Comparison of ENCODE assay signal across 22 cellular contexts in genomic region chr12:131555197-131555820, GRCh38.
A peak's percentile ranks its signal among the peaks of the same experiment; 100 is the strongest.
DNase-seq lines count a peak whose midpoint lies in the region; ATAC-seq, FAIRE-seq and TF ChIP-seq lines count a peak whose summit lies in the region.
"Had no signal": no experiment of that assay in that cellular context is flagged by ENCODE, and none has a peak within 500 bp of the region (broad histone marks: within the 10 kb centered on the region; RNA-seq: fewer than 3 reads in every experiment).

No MANE protein-coding gene starts in this region.

- H3K27me3 ChIP-seq in NT2/D1 (ENCODE audit: insufficient read depth, insufficient read length) (no peaks in the 10 kb centered on the region), H1 (replicated peaks in 1 of 4; ENCODE audit: control insufficient read depth in 3 of 4, extremely low read depth in 1 of 4, insufficient read depth in 3 of 4, low read length in 3 of 4) (no peaks in the 10 kb centered on the region; a peak in 1 of 7 replicates), right cardiac atrium (ENCODE audit: control insufficient read depth, insufficient read depth) (no peaks in the 10 kb centered on the region)
- H3K27me3 ChIP-seq: BLaER1 treated with 17β-estradiol and CSF1 and Interleukin-3, amounts not matched to agents 10 nM and 100 nM had no signal

- no peak overlapping the region for H3K14ac ChIP-seq in H1 (ENCODE audit: insufficient read length)

- H4K8ac ChIP-seq in H1 (ENCODE audit: extremely low read depth, insufficient read depth, low read length) = no peak overlapping the region; the same call in 1 of the 2 replicates

- no peak overlapping the region for H3K27ac ChIP-seq in H1 (ENCODE audit: low read depth, low read length)
- H3K27ac ChIP-seq in right cardiac atrium (ENCODE audit: low read length) = no peak overlapping the region
- H3K27ac ChIP-seq: A549; BLaER1 treated with 17β-estradiol and CSF1 and Interleukin-3, amounts not matched to agents 10 nM and 100 nM had no signal

- H3K4me3 ChIP-seq in NT2/D1 (ENCODE audit: insufficient read length, low read depth) (no peak overlapping the region), H1 (ENCODE audit: extremely low read depth in 1 of 4, insufficient read depth in 2 of 4, low read depth in 3 of 4, low read length in 4 of 4) (no peak overlapping the region), right cardiac atrium (ENCODE audit: low read length) (no peak overlapping the region)
- H3K4me3 ChIP-seq: A549; BLaER1 treated with 17β-estradiol and CSF1 and Interleukin-3, amounts not matched to agents 10 nM and 100 nM had no signal

- H3K79me1 ChIP-seq in H1 (ENCODE audit: low read depth, low read length) = no peaks in the 10 kb centered on the region

- H3K4ac ChIP-seq in H1 (replicated peaks; ENCODE audit: insufficient read length, low read depth, low read length) = no peak overlapping the region

- H3K23ac ChIP-seq in H1 (ENCODE audit: insufficient read length) = no peak overlapping the region

- H2BK120ac ChIP-seq in H1 (replicated peaks; ENCODE audit: low read depth, low read length) = no peak overlapping the region

- peaks cover 29% of the 10 kb centered on the region for H3K4me1 ChIP-seq in NT2/D1 (ENCODE audit: insufficient read depth, insufficient read length)
- H3K4me1 ChIP-seq in H1 (replicated peaks in 1 of 4; ENCODE audit: control insufficient read depth in 3 of 4, insufficient read depth in 4 of 4, low read length in 3 of 4) = peaks cover 4 to 10% (median 5%) of the 10 kb centered on the region in 4 experiments; a peak in 5 of 7 replicates
- no peaks in the 10 kb centered on the region for H3K4me1 ChIP-seq in right cardiac atrium (ENCODE audit: control insufficient read depth, insufficient read depth, low read length)
- H3K4me1 ChIP-seq: A549 had no signal

- no peak overlapping the region for H4K91ac ChIP-seq in H1 (replicated peaks; ENCODE audit: insufficient read length, low read length)

- FAIRE-seq in H1 (lab: Jason Lieb, UNC) = no peak
- FAIRE-seq: A549, GM12891, GM18507 had no signal

- no peak for ATAC-seq in right cardiac atrium
- ATAC-seq: A549, Panc1 had no signal

- no peak overlapping the region for H4K5ac ChIP-seq in H1 (ENCODE audit: insufficient read length, low read depth, low read length)

- CTCF ChIA-PET in H1 (lab: Charles Lee; ENCODE audit: partially characterized antibody) = interaction anchor here (1.1 to 1.5 kb wide), 2 partner anchors 9 to 638 kb away, joined by 3 read pairs; no protein-coding TSS in a partner anchor

- intact Hi-C loops in right cardiac atrium (cut with DNase I) = no loop called here

- no peak overlapping the region for H2BK12ac ChIP-seq in H1 (ENCODE audit: low read depth, low read length)

- H3K23me2 ChIP-seq in H1 (ENCODE audit: low read depth, low read length) = no peaks in the 10 kb centered on the region

- peak overlapping the region; percentile 80; the same call in 1 of the 2 replicates for H2BK20ac ChIP-seq in H1 (ENCODE audit: low read length)

- H3K36me3 ChIP-seq in NT2/D1 (ENCODE audit: insufficient read depth, insufficient read length, low read length) (no peaks in the 10 kb centered on the region), H1 (ENCODE audit: control insufficient read depth in 2 of 4, insufficient read depth in 4 of 4, low read length in 3 of 4) (no peaks in the 10 kb centered on the region)
- H3K36me3 ChIP-seq: BLaER1 treated with 17β-estradiol and CSF1 and Interleukin-3, amounts not matched to agents 10 nM and 100 nM had no signal

- no peak overlapping the region for H2AK5ac ChIP-seq in H1 (ENCODE audit: low read depth, low read length)

- no peaks in the 10 kb centered on the region for H3K79me2 ChIP-seq in H1 (ENCODE audit: control insufficient read depth in 1 of 2, insufficient read depth in 2 of 2, low read length in 2 of 2)

- no peak for TF ChIP-seq RAD21 in H1 (IDR thresholded peaks at IDR 0.05 in 1 of 2, conservative IDR thresholded peaks at IDR 0.05 in 1 of 2; ENCODE audit: low read depth in 2 of 2, low read length in 2 of 2)

- no peak overlapping the region for H2AFZ ChIP-seq in H1 (ENCODE audit: low read length)

- no peak overlapping the region for H3K4me2 ChIP-seq in H1 (ENCODE audit: insufficient read depth in 1 of 2, low read depth in 2 of 2, low read length in 2 of 2)
- H3K4me2 ChIP-seq: A549; BLaER1 treated with 17β-estradiol and CSF1 and Interleukin-3, amounts not matched to agents 10 nM and 100 nM had no signal

- no peak for TF ChIP-seq POLR2A in H1 (IDR thresholded peaks at IDR 0.05; ENCODE audit: control extremely low read depth in 1 of 2, low read depth in 2 of 2, low read length in 2 of 2)

- H3K9ac ChIP-seq in NT2/D1 (ENCODE audit: insufficient read length, low read depth) = peak overlapping the region; percentile 23
- H3K9ac ChIP-seq in H1 (replicated peaks in 1 of 4; ENCODE audit: extremely low read depth in 1 of 4, low read depth in 3 of 4, low read length in 3 of 4) = no peak overlapping the region
- H3K9ac ChIP-seq: BLaER1 treated with 17β-estradiol and CSF1 and Interleukin-3, amounts not matched to agents 10 nM and 100 nM had no signal

- DNase-seq in Daoy (ENCODE audit: low read depth) (peak; percentile 57), NT2/D1 (ENCODE audit: low read depth, low spot score) (no peak), H1 (ENCODE audit: low read depth in 1 of 2, low spot score in 2 of 2) (no peak), kidney tubule cell (ENCODE audit: low spot score) (peak; percentile 6), MV-4-11 (lab: John Stamatoyannopoulos, UW) (no peak), SW480 (ENCODE audit: low spot score) (no peak), NCI-H1417 (lab: John Stamatoyannopoulos, UW) (no peak), right cardiac atrium (no peak)
- DNase-seq: DND-41, GF-D8, GOT3, KBM-7, NCI-H1092, NCI-H2081 treated with DMSO at 0.1 percent for 48 hours, NCI-H510A treated with DMSO at 0.1 percent for 48 hours, NCI-H82, SHP77 treated with DMSO at 0.1 percent for 48 hours had no signal

- no peaks in the 10 kb centered on the region; the same call in 1 of the 2 replicates for H3K9me3 ChIP-seq in NT2/D1 (ENCODE audit: insufficient read depth, low read length)
- H3K9me3 ChIP-seq in H1 (ENCODE audit: insufficient read depth in 2 of 2, low read depth in 1 of 2, low read length in 1 of 2) = no peaks in the 10 kb centered on the region
- no peaks in the 10 kb centered on the region for H3K9me3 ChIP-seq in right cardiac atrium (ENCODE audit: control insufficient read depth, low read length)
- H3K9me3 ChIP-seq: A549; BLaER1 treated with 17β-estradiol and CSF1 and Interleukin-3, amounts not matched to agents 10 nM and 100 nM had no signal

- POLR2A ChIA-PET in H1 (lab: Charles Lee; ENCODE audit: partially characterized antibody) = no interaction called here

- H4K20me1 ChIP-seq in H1 (replicated peaks in 1 of 2; ENCODE audit: control insufficient read depth in 1 of 2, insufficient read depth in 2 of 2, low read length in 2 of 2) = no peaks in the 10 kb centered on the region
- H4K20me1 ChIP-seq: BLaER1 treated with 17β-estradiol and CSF1 and Interleukin-3, amounts not matched to agents 10 nM and 100 nM had no signal

- H2BK15ac ChIP-seq in H1 (ENCODE audit: low read length) = 0 out of 2 replicates have a peak overlapping the region, but pooled peaks have one; percentile 46

- TF ChIP-seq CTCF in H1 (IDR thresholded peaks at IDR 0.05; ENCODE audit: control extremely low read depth in 1 of 3, insufficient read depth in 1 of 3, low read depth in 1 of 3, low read length in 3 of 3) = no peak

- H2BK5ac ChIP-seq in H1 (ENCODE audit: low read depth, low read length) = no peak overlapping the region; the same call in 1 of the 2 replicates

- H3K56ac ChIP-seq in H1 (replicated peaks; ENCODE audit: insufficient read length, low read depth, low read length) = no peak overlapping the region

- H3K18ac ChIP-seq in H1 (ENCODE audit: extremely low read depth, low read length) = peak overlapping the region; percentile 60; the same call in 1 of the 2 replicates

- TF ChIP-seq EP300 in H1 (IDR thresholded peaks at IDR 0.05; ENCODE audit: borderline replicate concordance in 1 of 2, low read depth in 2 of 2, low read length in 2 of 2) = no peak

- 96% methylated on average over 12 of the region's 17 CpGs; no CpG with 5 or more reads in 1 of the 2 experiments for WGBS in H1 (ENCODE audit: extremely low coverage in 1 of 2, insufficient coverage in 1 of 2, insufficient read length in 1 of 2, insufficient replicate concordance in 2 of 2, low coverage in 1 of 2, low lambda C conversion rate in 2 of 2, missing lambda C conversion rate in 1 of 2), 2 experiments
- WGBS in right cardiac atrium = 78% methylated on average over 17 of the region's 17 CpGs

TF ChIP-seq in H1, 55 proteins besides CTCF, POLR2A, EP300 and RAD21:
- TF ChIP-seq BCL11A (IDR thresholded peaks at IDR 0.05; ENCODE audit: low read depth in 2 of 2, low read length in 2 of 2) (no peak), CBX8 (IDR thresholded peaks at IDR 0.05; ENCODE audit: borderline replicate concordance, low read depth, low read length) (no peak), CHD2 (IDR thresholded peaks at IDR 0.05; ENCODE audit: low read length) (no peak), TEAD4 (IDR thresholded peaks at IDR 0.05; ENCODE audit: low read depth, low read length) (no peak), SRF (IDR thresholded peaks at IDR 0.05; ENCODE audit: low read depth, low read length) (no peak), EGR1 (IDR thresholded peaks at IDR 0.05; ENCODE audit: borderline replicate concordance, low read depth, low read length) (no peak), FOSL1 (IDR thresholded peaks at IDR 0.05; ENCODE audit: insufficient read depth, low read depth, low read length) (no peak), POLR2AphosphoS5 (IDR thresholded peaks at IDR 0.05; ENCODE audit: low read depth, low read length) (no peak)

Comparison
In these comparisons a context has a peak if more than half of its experiments do, and no peak if none do; other contexts are left out.
1. DNase-seq: peak in Daoy (single experiment) and kidney tubule cell (single experiment); none in NT2/D1 (single experiment), H1 (0 of 2), MV-4-11 (single experiment), SW480 (single experiment), NCI-H1417 (0 of 3) and right cardiac atrium (0 of 3).